In genomic region chr12:5376591-5377207, GRCh38 we compare ENCODE assay signal across 18 cellular contexts. TPM values are rescaled to one million over a fixed set of nuclear protein-coding genes. Genes with fewer than 3 reads are reported as not detected.
DNase-seq lines count a peak whose midpoint lies in the region; ATAC-seq lines count a peak whose summit lies in the region.
"Had no signal": no experiment of that assay in that cellular context is flagged by ENCODE, and none has a peak within 500 bp of the region (broad histone marks: within the 10 kb centered on the region; RNA-seq: fewer than 3 reads in every experiment).

No MANE protein-coding gene starts in this region.

- ATAC-seq in left ventricle myocardium superior, result no peak
- no peak for ATAC-seq in GM18870 (IDR thresholded peaks at IDR 0.05; ENCODE audit: unreplicated experiment)
- ATAC-seq: foreskin keratinocyte, left lung, right lobe of liver had no signal

- DNase-seq in DMS53 (lab: John Stamatoyannopoulos, UW), result peak; percentile 100
- DNase-seq in NCI-H1417 (lab: John Stamatoyannopoulos, UW), result peak; percentile 75 to 94 (median 92)
- peak; percentile 96 for DNase-seq in NCI-H345 treated with DMSO at 0.1 percent for 48 hours (lab: John Stamatoyannopoulos, UW; ENCODE audit: unreplicated experiment)
- DNase-seq in kidney tubule cell (ENCODE audit: low spot score), result peak; percentile 6
- DNase-seq in SK-N-DZ (ENCODE audit: low spot score), result no peak
- no peak for DNase-seq in activated CD4-positive, alpha-beta T cell treated with anti-CD3 and anti-CD28 coated beads for 48 hours
- DNase-seq in left ventricle myocardium superior, result no peak
- DNase-seq: activated naive CD4-positive, alpha-beta T cell treated with anti-CD3 and anti-CD28 coated beads, Interleukin-2, amount 10 ng/mL, durations not matched to agents 7 days and 5 days; CD4-positive, alpha-beta memory T cell; cortex of kidney; EL; foreskin keratinocyte; left lung; MG63; nucleus accumbens; right lobe of liver had no signal

- intact Hi-C loops in left ventricle myocardium superior (cut with micrococcal nuclease), result no loop called here

RNA-seq across cellular contexts. Expression of gene NTF3, which starts 55.2 kb away (rescaled TPM):
- polyA plus RNA-seq in SK-N-DZ (2014; cell fraction: cytosol; rRNA removed), result not detected in 2 replicates
- not detected in 2 replicates for polyA plus RNA-seq in SK-N-DZ (2014; cell fraction: nucleus; rRNA removed)
- 1.1 TPM for total RNA-seq in left ventricle myocardium superior
- total RNA-seq: CD4-positive, alpha-beta memory T cell; foreskin keratinocyte; subcutaneous adipose tissue had no signal
- polyA plus RNA-seq: CD4-positive, alpha-beta memory T cell; foreskin keratinocyte had no signal

Comparison
In these comparisons a context has a peak if more than half of its experiments do, and no peak if none do; other contexts are left out.
1. DNase-seq: peak in DMS53 (single experiment), NCI-H1417 (3 of 3), NCI-H345 treated with DMSO at 0.1 percent for 48 hours (single experiment) and kidney tubule cell (single experiment); none in SK-N-DZ (single experiment), activated CD4-positive, alpha-beta T cell treated with anti-CD3 and anti-CD28 coated beads for 48 hours (single experiment) and left ventricle myocardium superior (single experiment).